Comparison of ENCODE assay signal across 23 cellular contexts in the genomic region with DNA sequence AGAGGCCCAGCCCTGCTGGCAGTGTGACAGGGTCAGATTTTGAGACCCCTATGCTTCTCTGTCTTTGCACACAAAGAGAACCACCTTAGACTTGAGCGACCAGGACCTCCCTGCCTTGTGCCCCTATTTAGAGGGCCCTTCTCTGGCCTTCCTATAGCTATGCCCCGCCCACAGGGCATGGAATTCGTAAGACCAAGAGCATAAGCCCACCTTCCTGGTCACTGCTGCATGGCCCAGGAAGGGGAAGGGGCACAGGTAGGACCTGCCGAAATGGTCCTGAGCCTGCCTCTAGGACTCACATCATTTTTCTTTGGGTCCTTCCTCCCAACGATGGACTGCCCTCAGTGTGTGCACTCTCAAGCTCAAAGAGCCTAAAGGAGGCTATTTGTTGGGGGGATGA.
A peak's percentile ranks its signal among the peaks of the same experiment; 100 is the strongest.
DNase-seq lines count a peak whose midpoint lies in the region; ATAC-seq and TF ChIP-seq lines count a peak whose summit lies in the region.
"Had no signal": no experiment of that assay in that cellular context is flagged by ENCODE, and none has a peak within 500 bp of the region (broad histone marks: within the 10 kb centered on the region; RNA-seq: fewer than 3 reads in every experiment).

No MANE protein-coding gene starts in this region.

- no peaks in the 10 kb centered on the region for H3K79me2 ChIP-seq in osteoblast (ENCODE audit: insufficient read depth, low read length)

- intact Hi-C loops in posterior vena cava (cut with DNase I): no loop called here
- intact Hi-C loops in breast epithelium (cut with DNase I; ENCODE audit: low total_unique reads): no loop called here

- TF ChIP-seq CTCF in lung (IDR thresholded peaks at IDR 0.05; ENCODE audit: control extremely low read depth, extremely low read depth): no peak
- TF ChIP-seq CTCF in osteoblast (IDR thresholded peaks at IDR 0.05; ENCODE audit: extremely low read depth, low read depth, low read length): no peak
- no peak for TF ChIP-seq CTCF in breast epithelium (IDR thresholded peaks at IDR 0.05)

- no peaks in the 10 kb centered on the region for H4K20me1 ChIP-seq in osteoblast (ENCODE audit: insufficient read depth, low read length)
- H4K20me1 ChIP-seq: BLaER1 had no signal

- H3K4me2 ChIP-seq in osteoblast (ENCODE audit: insufficient read depth, low read length): no peak overlapping the region
- H3K4me2 ChIP-seq: BLaER1 had no signal

- H3K4me1 ChIP-seq in lung (ENCODE audit: control insufficient read depth in 2 of 2, insufficient read depth in 2 of 2, low read length in 2 of 2) (no peaks in the 10 kb centered on the region), osteoblast (ENCODE audit: insufficient read depth, low read length) (peaks cover 8% of the 10 kb centered on the region), breast epithelium (no peaks in the 10 kb centered on the region)
- H3K4me1 ChIP-seq: BE2C, BLaER1 had no signal

- DNase-seq in lung (ENCODE audit: low spot score): peak; percentile 15
- peak; percentile 56 for DNase-seq in osteoblast (ENCODE audit: insufficient read length, low spot score, missing footprints)
- peak; percentile 17 for DNase-seq in posterior vena cava (ENCODE audit: low spot score)
- DNase-seq in NCI-H1048 (lab: John Stamatoyannopoulos, UW): no peak
- DNase-seq in breast epithelium (ENCODE audit: low spot score in 2 of 2): no peak
- DNase-seq in T1000 (lab: John Stamatoyannopoulos, UW): no peak
- DNase-seq: 8988T; ACHN; BE2C; C1 segment of cervical spinal cord; CD4-positive, alpha-beta memory T cell; CD4-positive, CD25-positive, alpha-beta regulatory T cell; CD8-positive, alpha-beta memory T cell; COR-L47; DMS 273 treated with DMSO at 0.1 percent for 48 hours; DMS153; DMS53; DMS79; DND-41; EL; GDM1 had no signal

- TF ChIP-seq POLR2A in breast epithelium (IDR thresholded peaks at IDR 0.05): no peak

- ATAC-seq in lung (ENCODE audit: insufficient read depth, low FRiP score): no peak
- ATAC-seq: GM12878 had no signal

- H3K4me3 ChIP-seq in lung (no peak overlapping the region), osteoblast (ENCODE audit: insufficient read depth, low read length) (no peak overlapping the region), breast epithelium (no peak overlapping the region)
- H3K4me3 ChIP-seq: BLaER1, GM12878 had no signal

- H3K27ac ChIP-seq in lung (ENCODE audit: low read depth in 1 of 2, low read length in 1 of 2): no peak overlapping the region
- no peak overlapping the region for H3K27ac ChIP-seq in osteoblast (ENCODE audit: low read depth, low read length)
- no peak overlapping the region for H3K27ac ChIP-seq in breast epithelium
- H3K27ac ChIP-seq: BLaER1 had no signal

- H3K27me3 ChIP-seq in lung (ENCODE audit: control insufficient read depth, insufficient read depth): no peaks in the 10 kb centered on the region
- H3K27me3 ChIP-seq in osteoblast (ENCODE audit: insufficient read depth, low read length): no peaks in the 10 kb centered on the region
- no peaks in the 10 kb centered on the region for H3K27me3 ChIP-seq in breast epithelium
- H3K27me3 ChIP-seq: BLaER1 had no signal

- no peak overlapping the region for H2AFZ ChIP-seq in osteoblast (ENCODE audit: low read length)

- WGBS in lung, 2 donors: 87 to 90% methylated on average over 5 of the region's 5 CpGs

- H3K9me3 ChIP-seq in lung (ENCODE audit: control insufficient read depth in 2 of 2, insufficient read depth in 1 of 2, low read length in 1 of 2) (peaks cover 0 to 4% of the 10 kb centered on the region in 2 donors), osteoblast (ENCODE audit: low read depth, low read length) (no peaks in the 10 kb centered on the region), breast epithelium (no peaks in the 10 kb centered on the region)
- H3K9me3 ChIP-seq: BE2C, BLaER1 had no signal

- H3K36me3 ChIP-seq in lung (ENCODE audit: control insufficient read depth in 2 of 2, insufficient read depth in 2 of 2, low read length in 2 of 2) (no peaks in the 10 kb centered on the region), osteoblast (ENCODE audit: insufficient read depth, low read length) (no peaks in the 10 kb centered on the region), breast epithelium (no peaks in the 10 kb centered on the region)
- H3K36me3 ChIP-seq: BE2C, BLaER1 had no signal

Comparison
In these comparisons a context has a peak if more than half of its experiments do, and no peak if none do; other contexts are left out.
1. DNase-seq: peak in lung (single experiment), osteoblast (single experiment) and posterior vena cava (single experiment); none in NCI-H1048 (single experiment), breast epithelium (0 of 2) and T1000 (single experiment).